8 cellular contexts compared by ENCODE assay signal in the genomic region with DNA sequence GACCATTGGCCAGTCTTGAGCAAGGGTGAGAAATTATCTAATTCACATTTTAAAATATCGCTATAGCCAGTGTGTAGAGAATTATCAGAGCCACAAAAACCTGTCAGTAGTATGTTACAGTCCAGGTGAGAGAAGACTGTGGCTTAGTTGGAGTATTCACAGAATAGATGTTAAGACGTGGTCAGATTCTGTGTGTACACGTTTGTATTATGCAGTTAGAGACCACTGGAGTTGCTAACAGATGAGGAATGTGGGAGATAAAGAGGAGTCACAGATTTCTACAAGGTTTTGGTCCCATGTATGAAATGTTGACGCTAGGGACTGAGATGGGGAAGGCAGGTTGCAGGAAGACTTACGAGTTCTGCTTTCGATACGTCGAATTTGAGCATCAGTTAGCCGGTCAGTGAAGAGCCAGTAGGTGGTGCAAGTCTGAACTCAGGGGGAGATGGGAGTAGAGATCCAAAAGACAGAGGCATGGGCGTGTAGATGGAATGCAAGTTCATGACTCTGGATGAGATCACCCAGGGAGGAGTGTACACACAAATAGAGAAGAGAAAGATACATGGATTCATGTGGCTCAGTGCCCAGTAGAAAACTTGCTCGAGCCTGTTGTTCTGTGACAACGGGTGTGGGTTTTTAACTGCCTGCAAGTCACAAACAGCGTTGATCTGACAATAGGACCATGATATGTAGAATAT.
DNase-seq lines count a peak whose midpoint lies in the region; ATAC-seq and TF ChIP-seq lines count a peak whose summit lies in the region.

No MANE protein-coding gene starts in this region.

- H3F3A ChIP-seq in MM.1S (ENCODE audit: insufficient read depth, low read length): no peaks in the 10 kb centered on the region

- no peaks in the 10 kb centered on the region for H3K27me3 ChIP-seq in MM.1S (replicated peaks; ENCODE audit: insufficient read depth, low read length)

- H3K36me3 ChIP-seq in MM.1S (replicated peaks; ENCODE audit: insufficient read depth, low read length): no peaks in the 10 kb centered on the region

- H3K4me3 ChIP-seq in MM.1S (ENCODE audit: low read length): no peak overlapping the region

- no peaks in the 10 kb centered on the region for H3K36me3 Mint-ChIP-seq in mesothelial cell of epicardium
- no peaks in the 10 kb centered on the region for H3K36me3 Mint-ChIP-seq in activated CD4-positive, alpha-beta T cell treated with anti-CD3 and anti-CD28 coated beads for 36 hours (ENCODE audit: low read depth)

- TF ChIP-seq CTCF in mesothelial cell of epicardium (IDR thresholded peaks at IDR 0.05; ENCODE audit: unreplicated experiment) (no peak), MM.1S (IDR thresholded peaks at IDR 0.05; ENCODE audit: low read length) (no peak)

- no peaks in the 10 kb centered on the region for H3K79me2 ChIP-seq in MM.1S (ENCODE audit: low read length)

- no peaks in the 10 kb centered on the region for H3K9me3 ChIP-seq in MM.1S (replicated peaks; ENCODE audit: insufficient read depth, low read length)

- no peak overlapping the region for H3K4me2 ChIP-seq in MM.1S (ENCODE audit: low read depth, low read length)

- H4K20me1 ChIP-seq in MM.1S (ENCODE audit: insufficient read depth, low read length): no peaks in the 10 kb centered on the region

- POLR2A ChIA-PET in activated CD4-positive, alpha-beta T cell treated with anti-CD3 and anti-CD28 coated beads for 36 hours (lab: Charles Lee): no interaction called here

- no peak overlapping the region for H3K27ac ChIP-seq in MM.1S (ENCODE audit: low read length)

- no peak overlapping the region for H3K4me3 Mint-ChIP-seq in mesothelial cell of epicardium
- no peak overlapping the region for H3K4me3 Mint-ChIP-seq in activated CD4-positive, alpha-beta T cell treated with anti-CD3 and anti-CD28 coated beads for 36 hours

- peaks cover 31% of the 10 kb centered on the region for H3K4me1 Mint-ChIP-seq in mesothelial cell of epicardium
- no peaks in the 10 kb centered on the region for H3K4me1 Mint-ChIP-seq in activated CD4-positive, alpha-beta T cell treated with anti-CD3 and anti-CD28 coated beads for 36 hours

- H3K27me3 Mint-ChIP-seq in mesothelial cell of epicardium (ENCODE audit: low read depth): no peaks in the 10 kb centered on the region
- H3K27me3 Mint-ChIP-seq in activated CD4-positive, alpha-beta T cell treated with anti-CD3 and anti-CD28 coated beads for 36 hours: no peaks in the 10 kb centered on the region

- no peaks in the 10 kb centered on the region for H3K9me2 ChIP-seq in MM.1S (replicated peaks; ENCODE audit: insufficient read depth, low read length)

- H2AFZ ChIP-seq in MM.1S (ENCODE audit: low read length): no peak overlapping the region

- no peaks in the 10 kb centered on the region for H3K4me1 ChIP-seq in MM.1S (ENCODE audit: low read length)

- no peak for ATAC-seq in activated CD4-positive, alpha-beta T cell treated with anti-CD3 and anti-CD28 coated beads for 36 hours
- no peak for ATAC-seq in HG03108 (IDR thresholded peaks at IDR 0.05; ENCODE audit: unreplicated experiment)
- no peak for ATAC-seq in HG03025 (IDR thresholded peaks at IDR 0.05; ENCODE audit: low FRiP score, unreplicated experiment)

- peak overlapping the region; percentile 76 for H3K27ac Mint-ChIP-seq in mesothelial cell of epicardium
- no peak overlapping the region for H3K27ac Mint-ChIP-seq in activated CD4-positive, alpha-beta T cell treated with anti-CD3 and anti-CD28 coated beads for 36 hours

- no peaks in the 10 kb centered on the region for H3K9me3 Mint-ChIP-seq in mesothelial cell of epicardium
- H3K9me3 Mint-ChIP-seq in activated CD4-positive, alpha-beta T cell treated with anti-CD3 and anti-CD28 coated beads for 36 hours (ENCODE audit: low read depth): no peaks in the 10 kb centered on the region

- intact Hi-C loops in activated CD4-positive, alpha-beta T cell treated with anti-CD3 and anti-CD28 coated beads for 36 hours (cut with DNase I, micrococcal nuclease): no loop called here

- CTCF ChIA-PET in activated CD4-positive, alpha-beta T cell treated with anti-CD3 and anti-CD28 coated beads for 36 hours (lab: Charles Lee): interaction anchor here (0.7 kb wide), 1 partner anchor 141 kb away, joined by 3 read pairs; no protein-coding TSS in a partner anchor

- DNase-seq in AG20443 (ENCODE audit: low spot score): peak; percentile 90
- DNase-seq in MV-4-11 (lab: John Stamatoyannopoulos, UW): peak; percentile 57
- peak; percentile 82 for DNase-seq in dedifferentiated amniotic fluid mesenchymal stem cell (ENCODE audit: extremely low spot score)
- DNase-seq in mesothelial cell of epicardium (ENCODE audit: low spot score in 2 of 2, unreplicated experiment in 2 of 2): peak; percentile 20 to 46
- DNase-seq in activated CD4-positive, alpha-beta T cell treated with anti-CD3 and anti-CD28 coated beads for 36 hours: no peak
- no peak for DNase-seq in MM.1S

- H3K9ac ChIP-seq in MM.1S (ENCODE audit: low read length): no peak overlapping the region

Comparison
In these comparisons a context has a peak if more than half of its experiments do, and no peak if none do; other contexts are left out.
1. DNase-seq: peak in AG20443 (single experiment), MV-4-11 (single experiment), dedifferentiated amniotic fluid mesenchymal stem cell (single experiment) and mesothelial cell of epicardium (2 of 2); none in activated CD4-positive, alpha-beta T cell treated with anti-CD3 and anti-CD28 coated beads for 36 hours (single experiment) and MM.1S (single experiment).